ENCODE assay signal across 15 cellular contexts in the genomic region with DNA sequence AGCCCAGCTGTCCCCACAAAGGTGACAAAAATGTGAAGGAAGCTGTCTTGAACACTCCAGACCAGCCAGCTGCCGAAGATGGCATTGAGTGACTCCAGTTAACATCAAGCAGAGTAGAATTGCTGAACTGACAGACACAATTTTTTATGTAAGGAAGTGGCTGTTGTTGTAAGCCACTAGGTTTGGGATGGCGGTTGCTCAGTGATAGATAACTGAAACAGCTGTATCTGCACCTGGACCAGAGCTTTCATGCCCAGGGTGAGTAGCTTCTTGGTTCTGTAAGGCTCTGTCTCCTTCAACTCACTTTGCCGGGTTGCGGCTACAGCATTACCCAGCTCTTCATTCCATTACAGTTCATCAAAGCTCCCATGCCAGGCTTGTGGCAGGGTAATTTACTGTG. TPM values are rescaled to one million over a fixed set of nuclear protein-coding genes. Genes with fewer than 3 reads are reported as not detected.
DNase-seq lines count a peak whose midpoint lies in the region; ATAC-seq and TF ChIP-seq lines count a peak whose summit lies in the region.
"Had no signal": no experiment of that assay in that cellular context is flagged by ENCODE, and none has a peak within 500 bp of the region (broad histone marks: within the 10 kb centered on the region; RNA-seq: fewer than 3 reads in every experiment).

No MANE protein-coding gene starts in this region.

- H3K27me3 ChIP-seq in thymus (ENCODE audit: control insufficient read depth, insufficient read depth) (no peaks in the 10 kb centered on the region), GM23338 (ENCODE audit: insufficient read depth) (no peaks in the 10 kb centered on the region)

- no peak for DNase-seq in activated naive CD4-positive, alpha-beta T cell treated with Interleukin-2 at 50 U/mL for 16 hours
- DNase-seq in T-cell, result peak in 10 of 34 experiments; percentile 2 to 43 (median 17)
- no peak for DNase-seq in GM23338 (ENCODE audit: low spot score)
- no peak for DNase-seq in HuH-7.5 (ENCODE audit: low spot score)
- no peak for DNase-seq in SHP77 treated with DMSO at 0.1 percent for 48 hours (lab: John Stamatoyannopoulos, UW)
- DNase-seq: activated B cell treated with CpG ODN at 0.5 μM for 24 hours, H7, left ventricle myocardium superior, NCI-H1048, NCI-H774 had no signal

- CTCF ChIA-PET in T-cell (lab: Charles Lee), result no interaction called here

- H3K4me3 ChIP-seq in thymus (ENCODE audit: low read length) (peak overlapping the region; percentile 29), GM23338 (no peak overlapping the region)
- H3K4me3 ChIP-seq: thoracic aorta had no signal

- peaks cover 3% of the 10 kb centered on the region; the same call in 1 of the 2 replicates for H3K9me2 ChIP-seq in GM23338 (ENCODE audit: insufficient read depth)

- no peaks in the 10 kb centered on the region for H3K9me3 Mint-ChIP-seq in activated naive CD4-positive, alpha-beta T cell treated with anti-CD3 and anti-CD28 coated beads, Interleukin-2, amount 50 U/mL, for 24 hours
- H3K9me3 Mint-ChIP-seq in T-cell (no peaks in the 10 kb centered on the region), GM23338 (peaks cover 29% of the 10 kb centered on the region; the same call in 2 of the 3 replicates)
- H3K9me3 Mint-ChIP-seq in dendritic cell treated with granulocyte-macrophage colony-stimulating factor and Interleukin-4, amounts not matched to agents 40 ng/mL and 50 ng/mL, for 4 days, result no peaks in the 10 kb centered on the region
- H3K9me3 Mint-ChIP-seq: activated B cell treated with CpG ODN at 0.5 μM for 24 hours, nephron had no signal

- H3K36me3 ChIP-seq in thymus (ENCODE audit: control insufficient read depth, insufficient read depth) (no peaks in the 10 kb centered on the region), GM23338 (ENCODE audit: insufficient read depth) (peaks cover 18% of the 10 kb centered on the region; the same call in 1 of the 2 replicates)
- H3K36me3 ChIP-seq: thoracic aorta had no signal

- TF ChIP-seq CTCF in GM23338 (conservative IDR thresholded peaks at IDR 0.05; ENCODE audit: low read depth in 2 of 2), result no peak

- intact Hi-C loops in dendritic cell treated with granulocyte-macrophage colony-stimulating factor and Interleukin-4, amounts not matched to agents 40 ng/mL and 50 ng/mL, for 4 days (cut with micrococcal nuclease), result no loop called here

- no peak overlapping the region for H2AFZ ChIP-seq in GM23338

- H3K79me2 ChIP-seq in GM23338 (replicated peaks; ENCODE audit: insufficient read depth), result no peaks in the 10 kb centered on the region; the same call in 1 of the 2 replicates

- POLR2A ChIA-PET in T-cell (lab: Charles Lee), result no interaction called here

- H3K4me2 ChIP-seq in GM23338, result no peak overlapping the region

- 11% methylated on average over 4 of the region's 4 CpGs for WGBS in thymus

- peaks cover 10% of the 10 kb centered on the region; the same call in 1 of the 2 replicates for H3F3A ChIP-seq in GM23338 (replicated peaks; ENCODE audit: low read depth)

- H3K4me1 ChIP-seq in thymus (ENCODE audit: control insufficient read depth, insufficient read depth, low read length), result peaks cover 48% of the 10 kb centered on the region
- peaks cover 26% of the 10 kb centered on the region for H3K4me1 ChIP-seq in GM23338 (ENCODE audit: insufficient read depth)

- H3K4me3 Mint-ChIP-seq in activated naive CD4-positive, alpha-beta T cell treated with anti-CD3 and anti-CD28 coated beads, Interleukin-2, amount 50 U/mL, for 24 hours, result peak overlapping the region; percentile 53
- H3K4me3 Mint-ChIP-seq in T-cell (peak overlapping the region in 1 of 3 donors; percentile 29), GM23338 (no peak overlapping the region)
- H3K4me3 Mint-ChIP-seq in dendritic cell treated with granulocyte-macrophage colony-stimulating factor and Interleukin-4, amounts not matched to agents 40 ng/mL and 50 ng/mL, for 4 days, result no peak overlapping the region
- H3K4me3 Mint-ChIP-seq: activated B cell treated with CpG ODN at 0.5 μM for 24 hours, nephron had no signal

- peak overlapping the region; percentile 93 for H3K27ac Mint-ChIP-seq in activated naive CD4-positive, alpha-beta T cell treated with anti-CD3 and anti-CD28 coated beads, Interleukin-2, amount 50 U/mL, for 24 hours
- H3K27ac Mint-ChIP-seq in T-cell (peak overlapping the region; percentile 95 to 97), GM23338 (no peak overlapping the region)
- H3K27ac Mint-ChIP-seq in dendritic cell treated with granulocyte-macrophage colony-stimulating factor and Interleukin-4, amounts not matched to agents 40 ng/mL and 50 ng/mL, for 4 days, result peak overlapping the region; percentile 27
- H3K27ac Mint-ChIP-seq: activated B cell treated with CpG ODN at 0.5 μM for 24 hours had no signal

- no peaks in the 10 kb centered on the region for H3K27me3 Mint-ChIP-seq in activated naive CD4-positive, alpha-beta T cell treated with anti-CD3 and anti-CD28 coated beads, Interleukin-2, amount 50 U/mL, for 24 hours
- H3K27me3 Mint-ChIP-seq in T-cell (no peaks in the 10 kb centered on the region), GM23338 (ENCODE audit: insufficient read depth, low read depth, poor library complexity) (peaks cover 15% of the 10 kb centered on the region)
- no peaks in the 10 kb centered on the region for H3K27me3 Mint-ChIP-seq in dendritic cell treated with granulocyte-macrophage colony-stimulating factor and Interleukin-4, amounts not matched to agents 40 ng/mL and 50 ng/mL, for 4 days

- peaks cover 51% of the 10 kb centered on the region for H3K4me1 Mint-ChIP-seq in activated naive CD4-positive, alpha-beta T cell treated with anti-CD3 and anti-CD28 coated beads, Interleukin-2, amount 50 U/mL, for 24 hours
- H3K4me1 Mint-ChIP-seq in T-cell (peaks cover 38 to 56% (median 55%) of the 10 kb centered on the region in 3 donors), GM23338 (peaks cover 23% of the 10 kb centered on the region)
- H3K4me1 Mint-ChIP-seq in dendritic cell treated with granulocyte-macrophage colony-stimulating factor and Interleukin-4, amounts not matched to agents 40 ng/mL and 50 ng/mL, for 4 days (ENCODE audit: low read depth), result peaks cover 51% of the 10 kb centered on the region

- H3K27ac ChIP-seq in thymus (ENCODE audit: low read depth) (peak overlapping the region; percentile 92), GM23338 (ENCODE audit: low read depth) (no peak overlapping the region)
- H3K27ac ChIP-seq: thoracic aorta had no signal

- no peaks in the 10 kb centered on the region for H4K20me1 ChIP-seq in GM23338 (replicated peaks; ENCODE audit: insufficient read depth)

- H3K36me3 Mint-ChIP-seq in activated naive CD4-positive, alpha-beta T cell treated with anti-CD3 and anti-CD28 coated beads, Interleukin-2, amount 50 U/mL, for 24 hours, result peaks cover 3% of the 10 kb centered on the region
- H3K36me3 Mint-ChIP-seq in T-cell, result peaks cover 5% of the 10 kb centered on the region
- H3K36me3 Mint-ChIP-seq in dendritic cell treated with granulocyte-macrophage colony-stimulating factor and Interleukin-4, amounts not matched to agents 40 ng/mL and 50 ng/mL, for 4 days (ENCODE audit: low read depth), result no peaks in the 10 kb centered on the region
- peaks cover 37% of the 10 kb centered on the region for H3K36me3 Mint-ChIP-seq in GM23338 (ENCODE audit: low read depth)

- ATAC-seq in T-cell (replicated peaks in 1 of 4) (peak; percentile 65 to 84 (median 70)), GM23338 (no peak)
- ATAC-seq: left ventricle myocardium superior had no signal

- no peaks in the 10 kb centered on the region for H3K9me3 ChIP-seq in thymus (ENCODE audit: control insufficient read depth)
- H3K9me3 ChIP-seq: thoracic aorta had no signal

TF ChIP-seq in GM23338, 12 proteins besides CTCF, POLR2A, EP300 and RAD21 (continues in another document):
- TF ChIP-seq ZNF114 (CRISPR knock-in tag; IDR thresholded peaks at IDR 0.05), result no peak
- no peak for TF ChIP-seq POLR2AphosphoS5 (IDR thresholded peaks at IDR 0.05; ENCODE audit: low read depth)
- no peak for TF ChIP-seq CREB1 (CRISPR knock-in tag; IDR thresholded peaks at IDR 0.05; ENCODE audit: low read depth)
- TF ChIP-seq, protein P1, sequence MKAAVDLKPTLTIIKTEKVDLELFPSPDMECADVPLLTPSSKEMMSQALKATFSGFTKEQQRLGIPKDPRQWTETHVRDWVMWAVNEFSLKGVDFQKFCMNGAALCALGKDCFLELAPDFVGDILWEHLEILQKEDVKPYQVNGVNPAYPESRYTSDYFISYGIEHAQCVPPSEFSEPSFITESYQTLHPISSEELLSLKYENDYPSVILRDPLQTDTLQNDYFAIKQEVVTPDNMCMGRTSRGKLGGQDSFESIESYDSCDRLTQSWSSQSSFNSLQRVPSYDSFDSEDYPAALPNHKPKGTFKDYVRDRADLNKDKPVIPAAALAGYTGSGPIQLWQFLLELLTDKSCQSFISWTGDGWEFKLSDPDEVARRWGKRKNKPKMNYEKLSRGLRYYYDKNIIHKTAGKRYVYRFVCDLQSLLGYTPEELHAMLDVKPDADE (IDR thresholded peaks at IDR 0.05), result no peak
- no peak for TF ChIP-seq JUNB (IDR thresholded peaks at IDR 0.05; ENCODE audit: unreplicated experiment)
- no peak for TF ChIP-seq EZH2 (IDR thresholded peaks at IDR 0.05; ENCODE audit: low read depth, unreplicated experiment)
- no peak for TF ChIP-seq NANOG (IDR thresholded peaks at IDR 0.05; ENCODE audit: borderline replicate concordance)

RNA-seq across cellular contexts. Expression of a gene that starts 49.7 kb away (rescaled TPM):
- total RNA-seq in T-cell, result 10 to 100 TPM in 4 of 5 donors, 1 to 10 TPM in 1; 8.8 to 23.9 (median 19.3) TPM
- polyA plus RNA-seq in thymus, result 65.9 TPM
- 140 and 154 TPM in 2 replicates for total RNA-seq in GM23338 (2014; rRNA removed; shearing (Covaris generic))
- polyA plus RNA-seq in GM23338 (2016; fragmentation: Nextera tagmentation; extraction: Ambion mirVana), result 58.3 and 71.6 TPM in 2 replicates
